Comparison of ENCODE assay signal across 1 cellular context in genomic region chr6:44270526-44271405, GRCh38.
A peak's percentile ranks its signal among the peaks of the same experiment; 100 is the strongest.
TF ChIP-seq lines count a peak whose summit lies in the region.

No MANE protein-coding gene starts in this region.

TF ChIP-seq in HEK293, 187 proteins besides CTCF, POLR2A, EP300 and RAD21 (continued from another document):
- TF ChIP-seq SP3 (tag by site-specific recombination; IDR thresholded peaks at IDR 0.05) (peak; percentile 42; the same call in 1 of the 2 replicates), ZNF585B (tag by site-specific recombination; IDR thresholded peaks at IDR 0.05) (no peak), ZNF391 (tag by site-specific recombination; IDR thresholded peaks at IDR 0.05; ENCODE audit: borderline replicate concordance, low read depth) (no peak), GLIS2 (tag by site-specific recombination; IDR thresholded peaks at IDR 0.05) (peak; percentile 29; the same call in 1 of the 2 replicates), ZBTB26 (tag by site-specific recombination; optimal IDR thresholded peaks at IDR 0.05) (peak; percentile 16), SP2 (tag by site-specific recombination; IDR thresholded peaks at IDR 0.05) (peak; percentile 31; the same call in 1 of the 2 replicates), ZNF157 (tag by site-specific recombination; IDR thresholded peaks at IDR 0.05) (no peak), ZNF549 (tag by site-specific recombination; IDR thresholded peaks at IDR 0.05) (no peak), ZNF335 (tag by site-specific recombination; conservative IDR thresholded peaks at IDR 0.05) (peak; percentile 41; the same call in 1 of the 2 replicates), GLIS1 (tag by site-specific recombination; IDR thresholded peaks at IDR 0.05) (peak; percentile 45; the same call in 1 of the 2 replicates)
